9 cellular contexts compared by ENCODE assay signal in genomic region chr1:228457396-228458176, GRCh38. TPM values are rescaled to one million over a fixed set of nuclear protein-coding genes. Genes with fewer than 3 reads are reported as not detected.
A peak's percentile ranks its signal among the peaks of the same experiment; 100 is the strongest.
DNase-seq lines count a peak whose midpoint lies in the region; ATAC-seq, FAIRE-seq and TF ChIP-seq lines count a peak whose summit lies in the region.
"Had no signal": no experiment of that assay in that cellular context is flagged by ENCODE, and none has a peak within 500 bp of the region (broad histone marks: within the 10 kb centered on the region; RNA-seq: fewer than 3 reads in every experiment).

No MANE protein-coding gene starts in this region.

- no peak for FAIRE-seq in keratinocyte (lab: Jason Lieb, UNC)

- H3K4me3 ChIP-seq in keratinocyte (ENCODE audit: control insufficient read depth in 2 of 3, extremely low read depth in 1 of 3, insufficient read depth in 2 of 3, low read depth in 1 of 3, low read length in 3 of 3) = peak overlapping the region; percentile 53 to 76 (median 70)
- H3K4me3 ChIP-seq: BLaER1 had no signal

- H3K4me1 ChIP-seq in keratinocyte (ENCODE audit: control insufficient read depth, extremely low read depth, insufficient read depth, low read length) = peaks cover 10% of the 10 kb centered on the region
- H3K4me1 ChIP-seq: BLaER1 had no signal

- no peaks in the 10 kb centered on the region for H3K36me3 ChIP-seq in keratinocyte (ENCODE audit: control insufficient read depth in 2 of 2, extremely low read depth in 1 of 2, insufficient read depth in 2 of 2, low read length in 2 of 2)
- H3K36me3 ChIP-seq: BLaER1 had no signal

- no peaks in the 10 kb centered on the region for H4K20me1 ChIP-seq in keratinocyte (ENCODE audit: control insufficient read depth, extremely low read depth, insufficient read depth, low read length)
- H4K20me1 ChIP-seq: BLaER1 had no signal

- peak overlapping the region; percentile 78 for H3K4me2 ChIP-seq in keratinocyte (ENCODE audit: control insufficient read depth, extremely low read depth, insufficient read depth, low read depth, low read length)
- H3K4me2 ChIP-seq: BLaER1 had no signal

- peak overlapping the region; percentile 52 for H2AFZ ChIP-seq in keratinocyte (ENCODE audit: control insufficient read depth, low read length)

- H3K4me1 Mint-ChIP-seq in central memory CD8-positive, alpha-beta T cell = peaks cover 34% of the 10 kb centered on the region

- DNase-seq in NCI-H2171 treated with DMSO at 0.1 percent for 48 hours (lab: John Stamatoyannopoulos, UW) = peak; percentile 99
- DNase-seq in activated CD4-positive, CD25-positive, alpha-beta regulatory T cell treated with anti-CD3 and anti-CD28 coated beads, Interleukin-2, amount 50 U/mL, for 16 hours (ENCODE audit: low read depth, low spot score) = peak; percentile 78
- peak; percentile 74 to 89 for DNase-seq in central memory CD8-positive, alpha-beta T cell (ENCODE audit: low spot score in 2 of 2)
- peak; percentile 85 for DNase-seq in keratinocyte (ENCODE audit: low read depth, low spot score)
- peak; percentile 79 to 86 (median 80) for DNase-seq in stimulated activated CD4-positive, alpha-beta T cell treated with anti-CD3 and anti-CD28 coated beads, Interleukin-12 subunit alpha, Interleukin-12 subunit beta, amount 100 ng/mL, for 48 hours (ENCODE audit: low read depth in 2 of 3, low spot score in 1 of 3)

- ATAC-seq in HG03060 (IDR thresholded peaks at IDR 0.05; ENCODE audit: low read depth, unreplicated experiment) = peak; percentile 90
- ATAC-seq in central memory CD8-positive, alpha-beta T cell (replicated peaks; ENCODE audit: extremely low read depth, poor library complexity, severe bottlenecking) = peak; percentile 85

- H3K27me3 Mint-ChIP-seq in central memory CD8-positive, alpha-beta T cell = no peaks in the 10 kb centered on the region

- H3K9me3 ChIP-seq in keratinocyte (ENCODE audit: control insufficient read depth, low read depth, low read length) = no peaks in the 10 kb centered on the region

- no peaks in the 10 kb centered on the region for H3K9me1 ChIP-seq in keratinocyte (ENCODE audit: control insufficient read depth, extremely low read depth, insufficient read depth, low read length)

- dilution Hi-C loops in keratinocyte (cut with MboI; ENCODE audit: extremely low pct_ligation_motif_present, low sequenced_read_pairs) = no loop called here

- peak overlapping the region; percentile 69 for H3K9ac ChIP-seq in keratinocyte (ENCODE audit: control insufficient read depth, extremely low read depth, insufficient read depth, low read length)
- H3K9ac ChIP-seq: BLaER1 had no signal

- H3K79me2 ChIP-seq in keratinocyte (ENCODE audit: control insufficient read depth, insufficient read depth, low read length) = no peaks in the 10 kb centered on the region

- TF ChIP-seq CTCF in 22Rv1 (IDR thresholded peaks at IDR 0.05) (peak; percentile 75), keratinocyte (optimal IDR thresholded peaks at IDR 0.05 in 1 of 3, IDR thresholded peaks at IDR 0.05 in 1 of 3, conservative IDR thresholded peaks at IDR 0.05 in 1 of 3; ENCODE audit: extremely low read depth in 1 of 3, insufficient read depth in 2 of 3, low read length in 3 of 3) (peak in 2 of 3 experiments; percentile 40 to 41)

- H3K27ac ChIP-seq in 22Rv1 (peak overlapping the region; percentile 98), keratinocyte (ENCODE audit: control insufficient read depth, insufficient read depth, low read length) (peak overlapping the region; percentile 56)
- H3K27ac ChIP-seq: BLaER1 had no signal

- H3K9me3 Mint-ChIP-seq in central memory CD8-positive, alpha-beta T cell = no peaks in the 10 kb centered on the region

- H3K27me3 ChIP-seq in keratinocyte (ENCODE audit: control insufficient read depth, extremely low read depth, insufficient read depth, low read length) = peaks cover 5% of the 10 kb centered on the region
- H3K27me3 ChIP-seq: BLaER1 had no signal

- peaks cover 21% of the 10 kb centered on the region for H3K36me3 Mint-ChIP-seq in central memory CD8-positive, alpha-beta T cell (ENCODE audit: insufficient read depth)

- peak overlapping the region; percentile 94 for H3K4me3 Mint-ChIP-seq in central memory CD8-positive, alpha-beta T cell

- H3K27ac Mint-ChIP-seq in central memory CD8-positive, alpha-beta T cell (ENCODE audit: low read depth) = peak overlapping the region; percentile 99

- TF ChIP-seq POLR2A in GM18526 (IDR thresholded peaks at IDR 0.05; ENCODE audit: extremely low read depth, insufficient read length) = peak; percentile 79

RNA-seq across cellular contexts. Expression of gene RNF187, which starts 29.6 kb away (rescaled TPM):
- polyA plus RNA-seq in keratinocyte = 37.2 to 65.8 TPM (median 51.6 TPM) in 3 replicates
- 114 TPM for polyA plus RNA-seq in keratinocyte (2011; ENCODE audit: low read depth)
- polyA plus RNA-seq in keratinocyte (2011; cell fraction: cytosol; rRNA removed) = 42.7 and 67.9 TPM in 2 replicates
- 32.5 and 36.7 TPM in 2 replicates for polyA plus RNA-seq in keratinocyte (2011; cell fraction: nucleus; rRNA removed)
- polyA plus RNA-seq in keratinocyte (2012; ENCODE audit: low replicate concordance) = 85.4 and 103 TPM in 2 replicates
- 39.4 to 67.1 TPM (median 50.0 TPM) in 3 replicates for polyA minus RNA-seq in keratinocyte
- 92.7 TPM for polyA minus RNA-seq in keratinocyte (2011; cell fraction: cytosol; rRNA and poly(A)+ RNA removed)
- polyA minus RNA-seq in keratinocyte (2011; cell fraction: nucleus; rRNA and poly(A)+ RNA removed) = 19.3 and 21.8 TPM in 2 replicates

RNA-seq across cellular contexts. Expression of gene TRIM17, which starts 40.9 kb away (rescaled TPM):
- 0.14 to 0.53 TPM (median 0.24 TPM) in 3 replicates for polyA plus RNA-seq in keratinocyte
- 1.7 TPM for polyA plus RNA-seq in keratinocyte (2011; ENCODE audit: low read depth)
- 0.13 TPM in 2 replicates for polyA plus RNA-seq in keratinocyte (2011; cell fraction: cytosol; rRNA removed)
- 2.2 and 2.3 TPM in 2 replicates for polyA plus RNA-seq in keratinocyte (2011; cell fraction: nucleus; rRNA removed)
- polyA plus RNA-seq in keratinocyte (2012; ENCODE audit: low replicate concordance) = 0.18 and 1.6 TPM in 2 replicates
- polyA minus RNA-seq in keratinocyte = 0.32 to 1.4 TPM (median 0.43 TPM) in 3 replicates
- not detected for polyA minus RNA-seq in keratinocyte (2011; cell fraction: cytosol; rRNA and poly(A)+ RNA removed)
- polyA minus RNA-seq in keratinocyte (2011; cell fraction: nucleus; rRNA and poly(A)+ RNA removed) = 0.63 and 0.78 TPM in 2 replicates

RNA-seq across cellular contexts. Expression of gene TRIM11, which starts 51.0 kb away (rescaled TPM):
- polyA plus RNA-seq in keratinocyte = 9.9 to 14.8 TPM (median 11.8 TPM) in 3 replicates
- 8.8 TPM for polyA plus RNA-seq in keratinocyte (2011; ENCODE audit: low read depth)
- polyA plus RNA-seq in keratinocyte (2011; cell fraction: cytosol; rRNA removed) = 6.3 and 12.5 TPM in 2 replicates
- 32.0 and 36.2 TPM in 2 replicates for polyA plus RNA-seq in keratinocyte (2011; cell fraction: nucleus; rRNA removed)
- 18.7 and 19.5 TPM in 2 replicates for polyA plus RNA-seq in keratinocyte (2012; ENCODE audit: low replicate concordance)
- 11.3 to 15.6 TPM (median 11.3 TPM) in 3 replicates for polyA minus RNA-seq in keratinocyte
- 19.2 TPM for polyA minus RNA-seq in keratinocyte (2011; cell fraction: cytosol; rRNA and poly(A)+ RNA removed)
- 16.8 and 20.7 TPM in 2 replicates for polyA minus RNA-seq in keratinocyte (2011; cell fraction: nucleus; rRNA and poly(A)+ RNA removed)

Comparison
In these comparisons a context has a peak if more than half of its experiments do, and no peak if none do; other contexts are left out.
1. Peak in every context shown above with its lines: DNase-seq, ATAC-seq, H3K4me3 ChIP-seq and H3K27ac ChIP-seq.